ENCODE assay signal across 11 cellular contexts in the genomic region with DNA sequence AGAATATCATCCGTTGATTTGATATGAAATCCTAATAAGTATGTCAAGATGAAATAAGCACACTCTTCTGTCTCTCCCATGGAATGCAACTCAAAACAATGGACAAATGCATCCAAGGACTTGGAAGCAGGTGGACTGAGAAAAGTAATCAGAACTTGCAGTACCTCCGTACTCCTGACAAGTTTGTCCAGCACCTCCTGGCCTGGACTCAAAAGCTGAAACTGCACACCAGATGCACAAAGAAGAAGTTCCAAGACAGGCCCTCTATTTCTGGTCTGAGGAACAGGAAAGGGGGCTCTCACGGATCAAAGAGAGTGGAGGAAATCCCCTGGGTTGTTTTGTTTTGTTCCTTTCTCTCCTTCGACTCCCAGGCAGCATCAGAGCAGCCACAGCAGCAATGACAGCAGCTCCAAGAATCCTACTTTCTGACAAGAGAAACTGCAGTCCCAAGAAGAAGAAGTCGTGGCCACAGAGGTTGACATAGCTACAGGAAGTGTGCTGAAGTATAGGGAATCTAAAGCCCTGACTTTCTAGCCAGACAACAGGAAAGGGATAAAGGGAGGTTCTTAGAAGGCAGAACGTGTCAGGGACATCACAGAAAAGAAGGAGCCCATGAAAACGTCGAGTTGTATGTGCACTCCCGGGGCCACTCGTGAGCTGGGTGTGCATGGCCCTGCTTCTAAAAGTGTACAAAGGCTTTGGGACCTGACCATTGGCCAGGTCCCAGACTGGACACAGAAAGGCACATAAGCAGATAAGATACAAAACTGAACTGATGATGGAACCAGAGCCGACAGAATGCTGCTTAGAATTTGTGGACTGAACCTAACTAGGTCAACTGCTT. TPM values are rescaled to one million over a fixed set of nuclear protein-coding genes. Genes with fewer than 3 reads are reported as not detected.
A peak's percentile ranks its signal among the peaks of the same experiment; 100 is the strongest.
DNase-seq lines count a peak whose midpoint lies in the region; ATAC-seq, FAIRE-seq and TF ChIP-seq lines count a peak whose summit lies in the region.
"Had no signal": no experiment of that assay in that cellular context is flagged by ENCODE, and none has a peak within 500 bp of the region (broad histone marks: within the 10 kb centered on the region; RNA-seq: fewer than 3 reads in every experiment).

No MANE protein-coding gene starts in this region.

- FAIRE-seq in K562 (lab: Jason Lieb, UNC): peak; percentile 44
- FAIRE-seq: endometrium had no signal

- no peak overlapping the region for H3K27ac ChIP-seq in CD4-positive, CD25-positive, alpha-beta regulatory T cell (ENCODE audit: insufficient read depth, low read length, poor library complexity, severe bottlenecking)
- peak overlapping the region; percentile 39; the same call in 2 of the 3 replicates for H3K27ac ChIP-seq in K562 (ENCODE audit: extremely low read depth, low read depth, low read length)
- H3K27ac ChIP-seq in naive thymus-derived CD4-positive, alpha-beta T cell (ENCODE audit: low read depth, low read length): peak overlapping the region; percentile 1
- H3K27ac ChIP-seq: suprapubic skin had no signal

- H3K27me3 ChIP-seq in CD4-positive, CD25-positive, alpha-beta regulatory T cell (ENCODE audit: control insufficient read depth, insufficient read depth, low read length): no peaks in the 10 kb centered on the region
- no peaks in the 10 kb centered on the region for H3K27me3 ChIP-seq in K562 (ENCODE audit: control insufficient read depth in 2 of 2, insufficient read depth in 2 of 2, low read length in 2 of 2)
- no peaks in the 10 kb centered on the region for H3K27me3 ChIP-seq in naive thymus-derived CD4-positive, alpha-beta T cell (ENCODE audit: control insufficient read depth in 2 of 2, insufficient read depth in 2 of 2, low read length in 2 of 2)
- H3K27me3 ChIP-seq: suprapubic skin had no signal

- peaks cover 74% of the 10 kb centered on the region for H3K79me2 ChIP-seq in K562 (ENCODE audit: control insufficient read depth, insufficient read depth, low read length)

- H3K4me1 ChIP-seq in CD4-positive, CD25-positive, alpha-beta regulatory T cell (ENCODE audit: control insufficient read depth, insufficient read depth, low read length, poor library complexity, severe bottlenecking): peaks cover 13% of the 10 kb centered on the region
- peaks cover 5 to 10% of the 10 kb centered on the region in 2 experiments; a peak in 4 of 5 replicates for H3K4me1 ChIP-seq in K562 (replicated peaks in 1 of 2; ENCODE audit: control insufficient read depth in 2 of 2, insufficient read depth in 2 of 2, low read length in 2 of 2)
- H3K4me1 ChIP-seq in naive thymus-derived CD4-positive, alpha-beta T cell (ENCODE audit: control insufficient read depth in 2 of 2, insufficient read depth in 2 of 2, low read length in 2 of 2): peaks cover 0 to 13% of the 10 kb centered on the region in 2 donors

- H3K9me3 Mint-ChIP-seq in CD4-positive, CD25-positive, alpha-beta regulatory T cell: no peaks in the 10 kb centered on the region
- no peaks in the 10 kb centered on the region for H3K9me3 Mint-ChIP-seq in HFFc6
- H3K9me3 Mint-ChIP-seq in naive thymus-derived CD4-positive, alpha-beta T cell: no peaks in the 10 kb centered on the region

- no peaks in the 10 kb centered on the region for H3K9me1 ChIP-seq in K562 (ENCODE audit: control insufficient read depth, insufficient read depth, low read length)

- H3K4me2 ChIP-seq in K562 (ENCODE audit: insufficient read depth, low read length): no peak overlapping the region

- no peak for TF ChIP-seq RAD21 in K562 (CRISPR knock-in tag; conservative IDR thresholded peaks at IDR 0.05 in 1 of 2, IDR thresholded peaks at IDR 0.05 in 1 of 2)

- H3K36me3 ChIP-seq in CD4-positive, CD25-positive, alpha-beta regulatory T cell (ENCODE audit: control insufficient read depth, insufficient read depth, low read length): peaks cover 48% of the 10 kb centered on the region
- peaks cover 44% of the 10 kb centered on the region for H3K36me3 ChIP-seq in K562 (ENCODE audit: control insufficient read depth, insufficient read depth, low read length)
- peaks cover 0 to 24% (median 0%) of the 10 kb centered on the region in 3 experiments for H3K36me3 ChIP-seq in naive thymus-derived CD4-positive, alpha-beta T cell (ENCODE audit: control insufficient read depth in 2 of 3, insufficient read depth in 3 of 3, low read length in 3 of 3)

- POLR2A ChIA-PET in K562 (lab: Yijun Ruan, JAX): interaction anchor here (0.7 kb wide), 1 partner anchor 1469 kb away, joined by 4 read pairs; no protein-coding TSS in a partner anchor
- POLR2A ChIA-PET in naive thymus-derived CD4-positive, alpha-beta T cell (lab: Charles Lee): no interaction called here

- TF ChIP-seq EP300 in K562 (IDR thresholded peaks at IDR 0.05; ENCODE audit: low read length): no peak

- no peak for TF ChIP-seq POLR2A in K562 (conservative IDR thresholded peaks at IDR 0.05)

- 64% methylated on average over 4 of the region's 11 CpGs for WGBS in K562 (ENCODE audit: insufficient coverage, low coverage, missing lambda C conversion rate)

- BruUV-seq in K562 (replicated peaks; lab: Mats Ljungman, UMichigan): no TSS peak

- H3K36me3 Mint-ChIP-seq in CD4-positive, CD25-positive, alpha-beta regulatory T cell: peaks cover 34% of the 10 kb centered on the region
- H3K36me3 Mint-ChIP-seq in HFFc6 (ENCODE audit: low read depth): peaks cover 19% of the 10 kb centered on the region
- H3K36me3 Mint-ChIP-seq in naive thymus-derived CD4-positive, alpha-beta T cell: peaks cover 6 to 36% (median 25%) of the 10 kb centered on the region in 5 donors

- DNase-seq in CD4-positive, CD25-positive, alpha-beta regulatory T cell: no peak
- DNase-seq in HFFc6 (no peak), K562 (ENCODE audit: extremely low read depth in 1 of 4, low spot score in 3 of 4) (peak in 1 of 4 experiments; percentile 5), NCI-H510A (lab: John Stamatoyannopoulos, UW) (no peak), amygdala (lab: John Stamatoyannopoulos, UW) (no peak), HPDE6-E6E7 (ENCODE audit: extremely low spot score) (no peak), middle frontal gyrus (ENCODE audit: extremely low spot score, low spot score) (no peak)
- no peak for DNase-seq in naive thymus-derived CD4-positive, alpha-beta T cell
- DNase-seq: DND-41 had no signal

- H3K9me3 ChIP-seq in CD4-positive, CD25-positive, alpha-beta regulatory T cell (ENCODE audit: control insufficient read depth in 2 of 2, low read length in 2 of 2): no peaks in the 10 kb centered on the region
- no peaks in the 10 kb centered on the region for H3K9me3 ChIP-seq in K562 (replicated peaks; ENCODE audit: control insufficient read depth, insufficient read depth, low read depth, low read length)
- no peaks in the 10 kb centered on the region for H3K9me3 ChIP-seq in naive thymus-derived CD4-positive, alpha-beta T cell (ENCODE audit: control insufficient read depth in 2 of 3, low read length in 3 of 3)
- H3K9me3 ChIP-seq: suprapubic skin had no signal

- H4K20me1 ChIP-seq in K562 (replicated peaks; ENCODE audit: control insufficient read depth, insufficient read depth, low read length): no peaks in the 10 kb centered on the region; the same call in 1 of the 2 replicates

- TF ChIP-seq CTCF in HFFc6 (IDR thresholded peaks at IDR 0.05) (no peak), K562 (IDR thresholded peaks at IDR 0.05 in 2 of 3, conservative IDR thresholded peaks at IDR 0.05 in 1 of 3; ENCODE audit: insufficient read depth in 2 of 3, low read depth in 1 of 3, low read length in 3 of 3) (no peak)

- CTCF ChIA-PET in K562 (lab: Yijun Ruan, JAX; ENCODE audit: low intra/inter-chr PET ratio): no interaction called here
- CTCF ChIA-PET in naive thymus-derived CD4-positive, alpha-beta T cell (lab: Charles Lee): no interaction called here

- H2AFZ ChIP-seq in K562 (ENCODE audit: low read depth, low read length): no peak overlapping the region

- H3K27me3 Mint-ChIP-seq in CD4-positive, CD25-positive, alpha-beta regulatory T cell: no peaks in the 10 kb centered on the region
- no peaks in the 10 kb centered on the region for H3K27me3 Mint-ChIP-seq in HFFc6 (ENCODE audit: insufficient read depth)
- H3K27me3 Mint-ChIP-seq in naive thymus-derived CD4-positive, alpha-beta T cell: no peaks in the 10 kb centered on the region

- intact Hi-C loops in K562 (cut with micrococcal nuclease): no loop called here
- intact Hi-C loops in naive thymus-derived CD4-positive, alpha-beta T cell (cut with micrococcal nuclease): no loop called here

- H3K27ac Mint-ChIP-seq in CD4-positive, CD25-positive, alpha-beta regulatory T cell: peak overlapping the region; percentile 19 to 70 (median 63)
- peak overlapping the region; percentile 18 for H3K27ac Mint-ChIP-seq in HFFc6
- H3K27ac Mint-ChIP-seq in naive thymus-derived CD4-positive, alpha-beta T cell: peak overlapping the region; percentile 11 to 88 (median 68)

- no peak for ATAC-seq in CD4-positive, CD25-positive, alpha-beta regulatory T cell (ENCODE audit: low read depth in 2 of 2)
- peak; percentile 33; the same call in 1 of the 3 replicates for ATAC-seq in K562
- ATAC-seq in naive thymus-derived CD4-positive, alpha-beta T cell: no peak

- in situ Hi-C loops in K562 (cut with MboI): no loop called here

- H3K4me3 Mint-ChIP-seq in CD4-positive, CD25-positive, alpha-beta regulatory T cell: peak overlapping the region in 2 of 4 donors; percentile 28 to 79
- no peak overlapping the region for H3K4me3 Mint-ChIP-seq in HFFc6
- peak overlapping the region in 9 of 10 donors; percentile 6 to 68 (median 32) for H3K4me3 Mint-ChIP-seq in naive thymus-derived CD4-positive, alpha-beta T cell

- peaks cover 27 to 62% (median 47%) of the 10 kb centered on the region in 4 donors for H3K4me1 Mint-ChIP-seq in CD4-positive, CD25-positive, alpha-beta regulatory T cell
- peaks cover 24% of the 10 kb centered on the region for H3K4me1 Mint-ChIP-seq in HFFc6 (ENCODE audit: low read depth)
- H3K4me1 Mint-ChIP-seq in naive thymus-derived CD4-positive, alpha-beta T cell: peaks cover 38 to 75% (median 63%) of the 10 kb centered on the region in 7 donors

- no peak overlapping the region for H3K4me3 ChIP-seq in CD4-positive, CD25-positive, alpha-beta regulatory T cell (ENCODE audit: low read depth, low read length)
- H3K4me3 ChIP-seq in K562: no peak overlapping the region
- H3K4me3 ChIP-seq in naive thymus-derived CD4-positive, alpha-beta T cell (ENCODE audit: low read length): no peak overlapping the region
- H3K4me3 ChIP-seq: suprapubic skin had no signal

- H3K9ac ChIP-seq in K562 (ENCODE audit: insufficient read depth in 1 of 2, low read depth in 2 of 2, low read length in 2 of 2): no peak overlapping the region

RNA-seq across cellular contexts. Expression of a gene that starts 29.3 kb away (rescaled TPM):
- 46.2 TPM for total RNA-seq in CD4-positive, CD25-positive, alpha-beta regulatory T cell
- 10 to 100 TPM; 17.7 to 22.0 (median 18.4) TPM for polyA plus RNA-seq in CD4-positive, CD25-positive, alpha-beta regulatory T cell
- total RNA-seq in HFFc6 (2021; fragmentation: NEBNext Ultra II Directional; extraction: Animal tissue kit (Norgen Biotek cat#: 25700)): 10 to 100 TPM; 23.3 to 31.3 (median 27.0) TPM
- total RNA-seq in K562 (2011; cell fraction: chromatin; rRNA removed; ENCODE audit: low replicate concordance): 44.9 and 127 TPM in 2 replicates
- 19.7 and 25.9 TPM in 2 replicates for total RNA-seq in K562 (2011; cell fraction: nucleolus; rRNA removed)
- 38.6 and 44.4 TPM in 2 replicates for total RNA-seq in K562 (2011; cell fraction: nucleoplasm; rRNA removed)
- 5.3 and 5.8 TPM in 2 replicates for total RNA-seq in K562 (2014; rRNA removed)
- 13.6 and 15.0 TPM in 2 replicates for total RNA-seq in K562 (2014; rRNA removed; fragmentation: Illumina TruSeq; extraction: Trizol)
- total RNA-seq in K562 (2015; rRNA removed; fragmentation: Illumina TruSeq; extraction: Trizol): 10.3 and 12.0 TPM in 2 replicates
- total RNA-seq in K562 (2021): 13.8 and 14.4 TPM in 2 replicates
- 20.3 and 21.1 TPM in 2 replicates for polyA plus RNA-seq in K562 (2011; rRNA removed)
- polyA plus RNA-seq in K562 (2011; cell fraction: cytosol; rRNA removed): 5.6 and 10.4 TPM in 2 replicates
- polyA plus RNA-seq in K562 (2011; cell fraction: nucleus; rRNA removed): 23.1 and 29.8 TPM in 2 replicates
- polyA plus RNA-seq in K562 (2012): 5.3 and 7.3 TPM in 2 replicates
- polyA plus RNA-seq in K562 (2014; fragmentation: Illumina TruSeq; extraction: Trizol): 8.2 and 9.0 TPM in 2 replicates
- 1 to 10 TPM; 4.0 to 4.3 TPM for polyA plus RNA-seq in K562 (2014; fragmentation: Nextera tagmentation; extraction: Ambion mirVana)
- polyA plus RNA-seq in K562 (2014; rRNA removed): 8.0 and 8.6 TPM in 2 replicates
- polyA minus RNA-seq in K562 (2011; rRNA and poly(A)+ RNA removed): 39.6 and 42.2 TPM in 2 replicates
- polyA minus RNA-seq in K562 (2011; cell fraction: cytosol; rRNA and poly(A)+ RNA removed): 8.7 and 10.1 TPM in 2 replicates
- polyA minus RNA-seq in K562 (2011; cell fraction: nucleus; rRNA and poly(A)+ RNA removed): 13.3 and 20.7 TPM in 2 replicates
- total RNA-seq in naive thymus-derived CD4-positive, alpha-beta T cell: 10 to 100 TPM; 40.5 to 69.0 (median 51.0) TPM
- 10 to 100 TPM; 17.0 to 34.2 TPM for polyA plus RNA-seq in naive thymus-derived CD4-positive, alpha-beta T cell

Comparison
In these comparisons a context has a peak if more than half of its experiments do, and no peak if none do; other contexts are left out.
1. H3K27ac Mint-ChIP-seq: peak in every context shown above with its lines; median percentile 68 in naive thymus-derived CD4-positive, alpha-beta T cell; 63 in CD4-positive, CD25-positive, alpha-beta regulatory T cell; 18 in HFFc6.